ENCODE assay signal across 1 cellular context in genomic region chr5:139653616-139654015, GRCh38.
TF ChIP-seq lines count a peak whose summit lies in the region.

No MANE protein-coding gene starts in this region.

TF ChIP-seq in IMR-90, 13 proteins besides CTCF, POLR2A, EP300 and RAD21 (continued from another document):
- TF ChIP-seq, protein P1, sequence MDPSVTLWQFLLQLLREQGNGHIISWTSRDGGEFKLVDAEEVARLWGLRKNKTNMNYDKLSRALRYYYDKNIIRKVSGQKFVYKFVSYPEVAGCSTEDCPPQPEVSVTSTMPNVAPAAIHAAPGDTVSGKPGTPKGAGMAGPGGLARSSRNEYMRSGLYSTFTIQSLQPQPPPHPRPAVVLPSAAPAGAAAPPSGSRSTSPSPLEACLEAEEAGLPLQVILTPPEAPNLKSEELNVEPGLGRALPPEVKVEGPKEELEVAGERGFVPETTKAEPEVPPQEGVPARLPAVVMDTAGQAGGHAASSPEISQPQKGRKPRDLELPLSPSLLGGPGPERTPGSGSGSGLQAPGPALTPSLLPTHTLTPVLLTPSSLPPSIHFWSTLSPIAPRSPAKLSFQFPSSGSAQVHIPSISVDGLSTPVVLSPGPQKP (IDR thresholded peaks at IDR 0.05; ENCODE audit: borderline replicate concordance, low read depth, low read length): no peak
- no peak for TF ChIP-seq CHD1 (IDR thresholded peaks at IDR 0.05; ENCODE audit: low read depth, low read length)
